Comparison of ENCODE assay signal across 26 cellular contexts in the genomic region with DNA sequence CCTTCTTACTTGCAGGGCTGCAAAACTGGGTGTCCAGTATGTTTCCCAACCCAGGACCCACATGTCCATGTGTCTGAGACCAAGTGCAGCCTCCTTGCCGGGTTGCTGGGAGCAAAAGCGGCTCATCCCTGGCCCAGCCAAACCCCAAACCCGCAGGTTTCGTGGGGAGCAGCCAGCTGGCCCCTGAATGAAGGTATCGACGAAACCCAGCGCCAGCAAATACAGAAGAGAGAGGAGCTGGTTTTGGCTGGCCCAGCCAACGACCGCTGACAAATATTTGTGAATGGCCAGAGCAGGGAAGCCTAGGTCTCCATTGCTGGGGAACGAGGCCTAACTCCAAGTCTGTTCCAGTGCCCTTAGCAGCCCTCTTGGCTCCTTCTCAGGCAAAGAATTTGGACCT.
"Had no signal": no experiment of that assay in that cellular context is flagged by ENCODE, and none has a peak within 500 bp of the region (broad histone marks: within the 10 kb centered on the region; RNA-seq: fewer than 3 reads in every experiment).

No MANE protein-coding gene starts in this region.

- H3K9me3 ChIP-seq: ascending aorta had no signal

- DNase-seq: activated B cell treated with CpG ODN at 0.5 μM for 24 hours; activated CD4-positive, alpha-beta memory T cell treated with anti-CD3 and anti-CD28 coated beads for 36 hours; activated CD4-positive, alpha-beta T cell treated with anti-CD3 and anti-CD28 coated beads for 1 hour; activated CD4-positive, alpha-beta T cell treated with anti-CD3 and anti-CD28 coated beads, Interleukin-2, amount 10 ng/mL, durations not matched to agents 7 days and 5 days; activated CD8-positive, alpha-beta memory T cell treated with anti-CD3 and anti-CD28 coated beads for 24 hours; activated effector memory CD4-positive, alpha-beta T cell treated with anti-CD3 and anti-CD28 coated beads, Interleukin-2, amount 50 U/mL, for 16 hours; activated naive CD4-positive, alpha-beta T cell treated with Interleukin-2 at 50 U/mL for 16 hours; activated naive CD8-positive, alpha-beta T cell treated with anti-CD3 and anti-CD28 coated beads, Interleukin-2, amount 50 U/mL, for 24 hours; activated T-cell treated with anti-CD3 and anti-CD28 coated beads, Interleukin-2, amount 50 U/mL, for 4 hours; amniotic stem cell; Kasumi-1; NCI-H1092; NCI-H1417; NCI-H1694; NCI-H2029 treated with DMSO at 0.1 percent for 48 hours; NCI-H345; NCI-H510A; NCI-H69; PC-3; SHP77 treated with DMSO at 0.1 percent for 48 hours; T-helper 17 cell; T-helper 9 cell had no signal

- H3K4me3 ChIP-seq: ascending aorta, K562 had no signal

- H3K36me3 Mint-ChIP-seq: activated CD4-positive, alpha-beta memory T cell treated with anti-CD3 and anti-CD28 coated beads for 36 hours; activated naive CD4-positive, alpha-beta T cell treated with anti-CD3 and anti-CD28 coated beads, Interleukin-2, amount 50 U/mL, for 72 hours had no signal

- H3K27ac Mint-ChIP-seq: activated B cell treated with CpG ODN at 0.5 μM for 24 hours; activated CD4-positive, alpha-beta memory T cell treated with anti-CD3 and anti-CD28 coated beads for 36 hours; activated CD4-positive, alpha-beta T cell treated with anti-CD3 and anti-CD28 coated beads, Interleukin-2, amount 10 ng/mL, durations not matched to agents 7 days and 5 days; activated naive CD4-positive, alpha-beta T cell treated with anti-CD3 and anti-CD28 coated beads, Interleukin-2, amount 50 U/mL, for 72 hours; activated naive CD8-positive, alpha-beta T cell treated with anti-CD3 and anti-CD28 coated beads, Interleukin-2, amount 50 U/mL, for 24 hours had no signal

- H3K4me1 Mint-ChIP-seq: activated CD4-positive, alpha-beta T cell treated with anti-CD3 and anti-CD28 coated beads, Interleukin-2, amount 10 ng/mL, durations not matched to agents 7 days and 5 days; T-helper 17 cell had no signal

- H3K4me3 Mint-ChIP-seq: activated B cell treated with CpG ODN at 0.5 μM for 24 hours; activated CD4-positive, alpha-beta memory T cell treated with anti-CD3 and anti-CD28 coated beads for 36 hours; activated CD4-positive, alpha-beta T cell treated with anti-CD3 and anti-CD28 coated beads, Interleukin-2, amount 10 ng/mL, durations not matched to agents 7 days and 5 days; activated naive CD8-positive, alpha-beta T cell treated with anti-CD3 and anti-CD28 coated beads, Interleukin-2, amount 50 U/mL, for 24 hours; activated T-cell treated with anti-CD3 and anti-CD28 coated beads, Interleukin-2, amount 50 U/mL, for 4 hours; T-helper 17 cell had no signal

- H3K27ac ChIP-seq: ascending aorta had no signal

- FAIRE-seq: K562, RCC 7860 had no signal

- H3K27me3 ChIP-seq: ascending aorta had no signal

- H3K9me3 Mint-ChIP-seq: activated B cell treated with CpG ODN at 0.5 μM for 24 hours; activated CD4-positive, alpha-beta memory T cell treated with anti-CD3 and anti-CD28 coated beads for 36 hours; activated CD4-positive, alpha-beta T cell treated with anti-CD3 and anti-CD28 coated beads, Interleukin-2, amount 10 ng/mL, durations not matched to agents 7 days and 5 days; activated naive CD4-positive, alpha-beta T cell treated with anti-CD3 and anti-CD28 coated beads, Interleukin-2, amount 50 U/mL, for 72 hours; activated naive CD8-positive, alpha-beta T cell treated with anti-CD3 and anti-CD28 coated beads, Interleukin-2, amount 50 U/mL, for 24 hours; activated T-cell treated with anti-CD3 and anti-CD28 coated beads, Interleukin-2, amount 50 U/mL, for 4 hours had no signal

- H3K27me3 Mint-ChIP-seq: activated B cell treated with CpG ODN at 0.5 μM for 24 hours; activated CD4-positive, alpha-beta memory T cell treated with anti-CD3 and anti-CD28 coated beads for 36 hours; activated CD4-positive, alpha-beta T cell treated with anti-CD3 and anti-CD28 coated beads, Interleukin-2, amount 10 ng/mL, durations not matched to agents 7 days and 5 days; activated naive CD8-positive, alpha-beta T cell treated with anti-CD3 and anti-CD28 coated beads, Interleukin-2, amount 50 U/mL, for 24 hours; T-helper 17 cell had no signal
